ENCODE assay signal across 20 cellular contexts in the genomic region with DNA sequence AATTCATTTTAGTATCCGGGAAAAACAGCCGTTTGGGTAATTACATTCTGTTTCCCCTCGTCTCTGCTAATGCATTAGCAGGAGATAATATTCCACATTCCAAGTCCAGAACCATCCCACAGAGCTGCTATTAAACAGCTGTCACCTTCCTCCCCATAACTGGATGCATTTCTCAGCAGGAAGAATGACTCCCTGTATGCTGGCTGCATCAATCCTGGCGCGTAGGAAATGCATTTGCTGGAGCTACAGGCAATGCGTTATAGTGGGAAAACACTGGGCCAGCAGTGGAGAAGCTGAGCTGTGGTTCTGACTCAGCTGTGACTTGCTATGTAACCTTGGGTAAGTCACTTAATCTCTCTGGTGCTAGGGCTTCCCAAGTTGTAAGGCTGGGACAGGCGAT.
DNase-seq lines count a peak whose midpoint lies in the region; ATAC-seq and TF ChIP-seq lines count a peak whose summit lies in the region.
"Had no signal": no experiment of that assay in that cellular context is flagged by ENCODE, and none has a peak within 500 bp of the region (broad histone marks: within the 10 kb centered on the region; RNA-seq: fewer than 3 reads in every experiment).

No MANE protein-coding gene starts in this region.

- H3K79me1 ChIP-seq in neuronal stem cell (ENCODE audit: low read depth, low read length): no peaks in the 10 kb centered on the region

- H2AFZ ChIP-seq in PC-3 (ENCODE audit: low read length) (no peak overlapping the region), neuronal stem cell (ENCODE audit: low read length) (no peak overlapping the region)

- H4K20me1 ChIP-seq in PC-3 (ENCODE audit: low read length): no peaks in the 10 kb centered on the region

- H4K91ac ChIP-seq in neuronal stem cell (ENCODE audit: low read depth, low read length, poor library complexity): no peak overlapping the region

- H3K23ac ChIP-seq in neuronal stem cell (ENCODE audit: low read depth, low read length, poor library complexity): no peak overlapping the region

- H3K14ac ChIP-seq in neuronal stem cell (ENCODE audit: low read length): no peak overlapping the region

- H3K4me1 ChIP-seq in PC-3 (ENCODE audit: insufficient read depth, low read length) (no peaks in the 10 kb centered on the region), neuronal stem cell (ENCODE audit: control insufficient read depth in 2 of 2, insufficient read depth in 1 of 2, low read depth in 1 of 2, low read length in 2 of 2) (peaks cover 2 to 5% of the 10 kb centered on the region in 2 donors)
- H3K4me1 ChIP-seq: Peyer's patch had no signal

- WGBS in neuronal stem cell (ENCODE audit: extremely low coverage in 2 of 2, insufficient read length in 2 of 2, insufficient replicate concordance in 1 of 2), 2 donors: no CpG with 5 or more reads among the region's 7 CpGs

- TF ChIP-seq CTCF in PC-3 (conservative IDR thresholded peaks at IDR 0.05; ENCODE audit: low read depth, low read length): no peak

- H3K27ac ChIP-seq in PC-3 (ENCODE audit: low read length) (no peak overlapping the region), neuronal stem cell (replicated peaks; ENCODE audit: low read length) (no peak overlapping the region)
- H3K27ac ChIP-seq: 22Rv1, Peyer's patch had no signal

- no peak overlapping the region for H3K9ac ChIP-seq in PC-3 (ENCODE audit: low read length)
- no peak overlapping the region for H3K9ac ChIP-seq in neuronal stem cell (ENCODE audit: low read depth, low read length, poor library complexity)

- H2BK5ac ChIP-seq in neuronal stem cell (ENCODE audit: low read length): no peak overlapping the region

- H2BK15ac ChIP-seq in neuronal stem cell (ENCODE audit: low read length): no peak overlapping the region

- no TSS peak for BruUV-seq in PC-3 (replicated peaks; lab: Mats Ljungman, UMichigan)

- no peak overlapping the region for H2BK12ac ChIP-seq in neuronal stem cell (ENCODE audit: low read length)

- H3K4me3 ChIP-seq in PC-3 (ENCODE audit: low read length) (no peak overlapping the region), neuronal stem cell (ENCODE audit: low read length in 2 of 2) (no peak overlapping the region)
- H3K4me3 ChIP-seq: Peyer's patch had no signal

- H4K8ac ChIP-seq in neuronal stem cell (ENCODE audit: low read depth, low read length): no peak overlapping the region

- no peak overlapping the region for H3K18ac ChIP-seq in neuronal stem cell (ENCODE audit: low read length)

- no peaks in the 10 kb centered on the region for H3K79me2 ChIP-seq in PC-3 (ENCODE audit: low read length)

- H2AK5ac ChIP-seq in neuronal stem cell (ENCODE audit: low read depth, low read length): no peak overlapping the region

- peak; percentile 40; the same call in 1 of the 2 replicates for ATAC-seq in PC-3
- ATAC-seq in HG03457 (IDR thresholded peaks at IDR 0.05; ENCODE audit: unreplicated experiment): no peak
- no peak for ATAC-seq in GM21515 (IDR thresholded peaks at IDR 0.05; ENCODE audit: unreplicated experiment)

- CTCF ChIA-PET in PC-3 (lab: Charles Lee): no interaction called here

- DNase-seq in DMS 273 (lab: John Stamatoyannopoulos, UW; ENCODE audit: unreplicated experiment) (peak; percentile 14), DMS 273 treated with DMSO at 0.1 percent for 48 hours (lab: John Stamatoyannopoulos, UW) (no peak), PC-3 (peak; percentile 51), hepatic stellate cell (ENCODE audit: low spot score) (peak; percentile 14), SIG-M5 treated with dmso at 0.1 percent for 504 hours (lab: John Stamatoyannopoulos, UW; ENCODE audit: unreplicated experiment) (no peak), neuronal stem cell (ENCODE audit: low spot score) (no peak)
- DNase-seq: C1 segment of cervical spinal cord, COR-L47, DMS79, GDM1, Kasumi-1, NCI-H1436, NCI-H2081 treated with DMSO at 0.1 percent for 48 hours, NCI-H82, Peyer's patch, SHP77, T-helper 2 cell had no signal

- no peaks in the 10 kb centered on the region for H3K9me3 ChIP-seq in PC-3 (ENCODE audit: low read length)
- no peaks in the 10 kb centered on the region for H3K9me3 ChIP-seq in neuronal stem cell (replicated peaks in 1 of 2; ENCODE audit: control insufficient read depth in 2 of 2, insufficient read depth in 1 of 2, low read depth in 1 of 2, low read length in 2 of 2)
- H3K9me3 ChIP-seq: Peyer's patch had no signal

- H3K4me2 ChIP-seq in PC-3 (ENCODE audit: low read length): no peak overlapping the region
- H3K4me2 ChIP-seq in neuronal stem cell (ENCODE audit: insufficient read depth, low read length, poor library complexity, severe bottlenecking): no peak overlapping the region

- H3K4ac ChIP-seq in neuronal stem cell (ENCODE audit: low read length): no peak overlapping the region

- POLR2A ChIA-PET in PC-3 (lab: Charles Lee; ENCODE audit: unreplicated experiment): no interaction called here

- intact Hi-C loops in PC-3 (cut with micrococcal nuclease): no loop called here

- H3F3A ChIP-seq in PC-3 (ENCODE audit: low read length, unreplicated experiment): no peaks in the 10 kb centered on the region

- H3K9me2 ChIP-seq in PC-3 (replicated peaks; ENCODE audit: low read length): no peaks in the 10 kb centered on the region

- H3K27me3 ChIP-seq in PC-3 (ENCODE audit: low read length) (no peaks in the 10 kb centered on the region), neuronal stem cell (ENCODE audit: control insufficient read depth in 3 of 3, insufficient read depth in 3 of 3, low read depth in 1 of 3, low read length in 3 of 3) (no peaks in the 10 kb centered on the region)
- H3K27me3 ChIP-seq: Peyer's patch had no signal

- H3K36me3 ChIP-seq in PC-3 (ENCODE audit: low read depth, low read length) (no peaks in the 10 kb centered on the region), neuronal stem cell (replicated peaks in 1 of 2; ENCODE audit: control insufficient read depth in 2 of 2, insufficient read depth in 2 of 2, low read length in 2 of 2) (no peaks in the 10 kb centered on the region)
- H3K36me3 ChIP-seq: Peyer's patch had no signal

- H2BK120ac ChIP-seq in neuronal stem cell (ENCODE audit: low read depth, low read length): no peak overlapping the region

Comparison
In these comparisons a context has a peak if more than half of its experiments do, and no peak if none do; other contexts are left out.
1. DNase-seq: peak in DMS 273 (single experiment), PC-3 (single experiment) and hepatic stellate cell (single experiment); none in DMS 273 treated with DMSO at 0.1 percent for 48 hours (single experiment), SIG-M5 treated with dmso at 0.1 percent for 504 hours (single experiment) and neuronal stem cell (single experiment).